In the genomic region with DNA sequence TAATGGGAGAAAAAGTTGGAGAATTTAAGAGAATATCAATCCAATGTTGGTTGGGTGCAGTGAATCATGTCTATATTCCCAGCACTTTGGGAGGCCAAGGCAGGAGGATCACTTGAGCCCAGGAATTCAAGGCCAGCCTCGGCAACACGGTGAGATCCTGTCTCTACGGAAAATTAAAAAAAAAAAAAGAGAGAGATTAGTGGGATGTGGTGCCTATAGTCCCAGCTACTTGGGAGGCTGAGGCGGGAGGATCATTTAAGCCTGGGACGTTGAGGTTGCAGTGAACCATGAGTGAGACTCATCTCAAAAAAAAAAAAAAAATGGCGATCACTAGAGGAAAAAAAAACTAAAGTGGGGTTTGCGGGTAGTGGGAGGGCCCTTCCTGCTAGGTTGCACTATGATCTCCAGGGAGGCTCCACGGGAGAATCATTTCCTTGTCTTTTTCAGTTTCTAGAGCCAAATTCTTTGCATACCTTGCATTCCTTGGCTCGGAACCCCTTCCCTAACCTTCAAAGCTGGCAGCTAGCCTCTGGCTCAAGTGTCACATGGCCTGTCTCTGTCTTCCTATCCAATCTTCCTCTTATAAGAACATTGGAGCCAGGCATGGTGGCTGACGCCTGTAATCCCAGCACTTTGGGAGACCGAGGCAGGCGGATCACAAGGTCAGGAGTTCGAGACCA, we compare ENCODE assay signal across 12 cellular contexts. TPM values are rescaled to one million over a fixed set of nuclear protein-coding genes. Genes with fewer than 3 reads are reported as not detected.
DNase-seq lines count a peak whose midpoint lies in the region; ATAC-seq, FAIRE-seq and TF ChIP-seq lines count a peak whose summit lies in the region.
"Had no signal": no experiment of that assay in that cellular context is flagged by ENCODE, and none has a peak within 500 bp of the region (broad histone marks: within the 10 kb centered on the region; RNA-seq: fewer than 3 reads in every experiment).

No MANE protein-coding gene starts in this region.

- H3K4me3 ChIP-seq in fibroblast of the aortic adventitia (ENCODE audit: low read depth, low read length), result no peak overlapping the region
- H3K4me3 ChIP-seq in aorta (ENCODE audit: low read length in 2 of 2), result no peak overlapping the region

- no peaks in the 10 kb centered on the region for H3K4me1 ChIP-seq in aorta (ENCODE audit: control insufficient read depth in 1 of 2, insufficient read depth in 2 of 2, low read length in 2 of 2)

- in situ Hi-C loops in GM13976 (cut with MboI; ENCODE audit: low sequenced_read_pairs, unreplicated experiment), result no loop called here

- no peak for TF ChIP-seq CTCF in Calu3 (IDR thresholded peaks at IDR 0.05; ENCODE audit: unreplicated experiment)
- no peak for TF ChIP-seq CTCF in fibroblast of the aortic adventitia (IDR thresholded peaks at IDR 0.05; ENCODE audit: insufficient read depth, low read length)
- no peak for TF ChIP-seq CTCF in GM13976 (IDR thresholded peaks at IDR 0.05; ENCODE audit: borderline replicate concordance, control extremely low read depth, extremely low read depth, insufficient read depth, missing control alignments)

- peaks cover 41% of the 10 kb centered on the region for H3K36me3 Mint-ChIP-seq in Calu3 (ENCODE audit: insufficient read depth, unreplicated experiment)

- intact Hi-C loops in Calu3 (cut with micrococcal nuclease; ENCODE audit: unreplicated experiment), result no loop called here
- intact Hi-C loops in aorta (cut with DNase I), result no loop called here

- no peaks in the 10 kb centered on the region for H3K9me3 Mint-ChIP-seq in Calu3 (ENCODE audit: low read depth, unreplicated experiment)
- H3K9me3 Mint-ChIP-seq: T-helper 1 cell treated with Interleukin-12 subunit alpha and Interleukin-12 subunit beta and Interleukin-4 antibody, amounts not matched to agents 30 μg/mL and 1 μg/mL, for 36 hours had no signal

- H3K27ac Mint-ChIP-seq in Calu3 (ENCODE audit: unreplicated experiment), result peak overlapping the region; percentile 78
- H3K27ac Mint-ChIP-seq: T-helper 1 cell treated with Interleukin-12 subunit alpha and Interleukin-12 subunit beta and Interleukin-4 antibody, amounts not matched to agents 30 μg/mL and 1 μg/mL, for 36 hours had no signal

- H3K9me3 ChIP-seq in aorta (ENCODE audit: control insufficient read depth, low read length), result no peaks in the 10 kb centered on the region

- BruUV-seq in Calu3 (replicated peaks; lab: Mats Ljungman, UMichigan), result no TSS peak

- peaks cover 12% of the 10 kb centered on the region for H3K4me1 Mint-ChIP-seq in Calu3 (ENCODE audit: low read depth, unreplicated experiment)

- H3K36me3 ChIP-seq in aorta (ENCODE audit: control insufficient read depth in 1 of 2, insufficient read depth in 2 of 2, low read length in 1 of 2), result no peaks in the 10 kb centered on the region

- H3K27me3 ChIP-seq in aorta (ENCODE audit: control insufficient read depth in 1 of 2, insufficient read depth in 2 of 2, low read length in 1 of 2), result no peaks in the 10 kb centered on the region

- H3K27ac ChIP-seq in aorta (ENCODE audit: low read depth in 1 of 2, low read length in 2 of 2), result no peak overlapping the region
- H3K27ac ChIP-seq: HL-60 had no signal

- 43 to 51% methylated on average over 12 to 13 of the region's 13 CpGs for WGBS in aorta, 2 donors

- FAIRE-seq in RCC 7860 (lab: Jason Lieb, UNC), result peak; percentile 92
- FAIRE-seq: small intestine had no signal

- CTCF ChIA-PET in Calu3 (lab: Charles Lee), result interaction anchor here (0.7 to 1.5 kb wide), 4 partner anchors 26 to 292 kb away, joined by 3 to 5 read pairs (median 4); no protein-coding TSS in a partner anchor

- ATAC-seq in GM19328 (IDR thresholded peaks at IDR 0.05; ENCODE audit: unreplicated experiment) (no peak), aorta (ENCODE audit: low FRiP score) (no peak)

- H3K27me3 Mint-ChIP-seq in Calu3 (ENCODE audit: unreplicated experiment), result no peaks in the 10 kb centered on the region

- peak; percentile 69 for DNase-seq in Calu3
- peak; percentile 97 for DNase-seq in RCC 7860 (ENCODE audit: low spot score)
- peak; percentile 98 for DNase-seq in fibroblast of the aortic adventitia (ENCODE audit: low read depth)
- peak; percentile 92 for DNase-seq in non-pigmented ciliary epithelial cell (ENCODE audit: low read depth)
- no peak for DNase-seq in aorta
- DNase-seq in activated CD8-positive, alpha-beta memory T cell treated with anti-CD3 and anti-CD28 coated beads, Interleukin-2, amount 50 U/mL, for 4 hours, result no peak
- no peak for DNase-seq in GM13976 (ENCODE audit: low spot score)
- DNase-seq: amygdala, small intestine had no signal

- no peak overlapping the region for H3K4me3 Mint-ChIP-seq in Calu3 (ENCODE audit: low read depth, unreplicated experiment)
- H3K4me3 Mint-ChIP-seq: T-helper 1 cell treated with Interleukin-12 subunit alpha and Interleukin-12 subunit beta and Interleukin-4 antibody, amounts not matched to agents 30 μg/mL and 1 μg/mL, for 36 hours had no signal

RNA-seq across cellular contexts. Expression of a gene that starts 5.8 kb away (rescaled TPM):
- 56.4 and 57.7 TPM in 2 replicates for total RNA-seq in Calu3 (2022)
- 22.3 and 34.8 TPM in 2 replicates for total RNA-seq in fibroblast of the aortic adventitia (ENCODE audit: low replicate concordance)
- total RNA-seq in aorta, result 10 to 100 TPM; 10.4 to 14.9 TPM
- polyA plus RNA-seq in aorta, result 10 to 100 TPM in 1 of 2 donors, 1 to 10 TPM in 1; 5.1 to 27.2 TPM

RNA-seq across cellular contexts. Expression of a gene that starts 28.7 kb away (rescaled TPM):
- total RNA-seq in Calu3 (2022) (98.4 and 135 TPM in 2 replicates), fibroblast of the aortic adventitia (ENCODE audit: low replicate concordance) (1.3 and 2.8 TPM in 2 replicates), aorta (10 to 100 TPM; 64.2 to 76.5 TPM)
- 100 to 1,000 TPM in 1 of 2 donors, 10 to 100 TPM in 1; 11.1 to 153 TPM for polyA plus RNA-seq in aorta

RNA-seq across cellular contexts. Expression of a gene that starts 30.3 kb away (rescaled TPM):
- total RNA-seq in Calu3 (2022) (22.5 and 25.8 TPM in 2 replicates), fibroblast of the aortic adventitia (ENCODE audit: low replicate concordance) (3.0 and 5.7 TPM in 2 replicates), aorta (1 to 10 TPM; 3.5 to 3.9 TPM)
- 1 to 10 TPM; 1.9 to 3.6 TPM for polyA plus RNA-seq in aorta

RNA-seq across cellular contexts. Expression of a gene that starts 35.6 kb away (rescaled TPM):
- total RNA-seq in Calu3 (2022) (3.3 and 4.5 TPM in 2 replicates), fibroblast of the aortic adventitia (ENCODE audit: low replicate concordance) (not detected in 2 replicates), aorta (not detected)
- polyA plus RNA-seq in aorta, result not detected
- polyA plus RNA-seq: small intestine had no signal

RNA-seq across cellular contexts. Expression of a gene that starts 47.5 kb away (rescaled TPM):
- total RNA-seq in Calu3 (2022), result 55.7 and 58.9 TPM in 2 replicates
- 109 and 111 TPM in 2 replicates for total RNA-seq in fibroblast of the aortic adventitia (ENCODE audit: low replicate concordance)
- 10 to 100 TPM; 61.4 to 69.9 TPM for total RNA-seq in aorta
- polyA plus RNA-seq in aorta, result 10 to 100 TPM; 44.5 to 81.7 TPM

Comparison
In these comparisons a context has a peak if more than half of its experiments do, and no peak if none do; other contexts are left out.
1. DNase-seq: peak in Calu3 (single experiment), RCC 7860 (single experiment), fibroblast of the aortic adventitia (single experiment) and non-pigmented ciliary epithelial cell (single experiment); none in aorta (0 of 2), activated CD8-positive, alpha-beta memory T cell treated with anti-CD3 and anti-CD28 coated beads, Interleukin-2, amount 50 U/mL, for 4 hours (single experiment) and GM13976 (single experiment).
2. RNA of a gene that starts 28.7 kb away (total RNA-seq): 98.4 to 135 TPM in Calu3 and 64.2 to 76.5 TPM in aorta; 1.3 to 2.8 TPM in fibroblast of the aortic adventitia; every median in the first group is over 10 times any median in the second.